In genomic region chr17:10646393-10646990, GRCh38 we compare ENCODE assay signal across 8 cellular contexts. TPM values are rescaled to one million over a fixed set of nuclear protein-coding genes. Genes with fewer than 3 reads are reported as not detected.
DNase-seq lines count a peak whose midpoint lies in the region; TF ChIP-seq lines count a peak whose summit lies in the region.

No MANE protein-coding gene starts in this region.

- H2AK5ac ChIP-seq in trophoblast cell (ENCODE audit: low read length): no peak overlapping the region

- no peak overlapping the region for H3K9ac ChIP-seq in trophoblast cell (ENCODE audit: low read length)

- no peak overlapping the region for H4K12ac ChIP-seq in trophoblast cell (ENCODE audit: low read depth, low read length)

- H3K27me3 ChIP-seq in trophoblast cell (ENCODE audit: insufficient read depth, low read length): no peaks in the 10 kb centered on the region

- peaks cover 2 to 3% of the 10 kb centered on the region in 2 experiments for H3K36me3 ChIP-seq in trophoblast cell (ENCODE audit: control insufficient read depth in 1 of 2, insufficient read depth in 2 of 2, low read length in 2 of 2)

- WGBS in trophoblast cell (ENCODE audit: extremely low coverage, insufficient coverage, insufficient read length): no CpG with 5 or more reads among the region's 8 CpGs

- H3K18ac ChIP-seq in trophoblast cell (ENCODE audit: low read length): no peak overlapping the region

- no peak overlapping the region for H3K27ac ChIP-seq in trophoblast cell (ENCODE audit: low read depth, low read length)

- H3K27me3 Mint-ChIP-seq in type B pancreatic cell: no peaks in the 10 kb centered on the region

- H3K14ac ChIP-seq in trophoblast cell (ENCODE audit: low read length): no peak overlapping the region

- H3K9me3 Mint-ChIP-seq in type B pancreatic cell: no peaks in the 10 kb centered on the region

- no peak overlapping the region for H3K4me3 Mint-ChIP-seq in type B pancreatic cell

- H3K23ac ChIP-seq in trophoblast cell (ENCODE audit: low read length): no peak overlapping the region

- H3K4me2 ChIP-seq in trophoblast cell (ENCODE audit: low read length): no peak overlapping the region

- no peaks in the 10 kb centered on the region for H3K4me1 Mint-ChIP-seq in type B pancreatic cell (ENCODE audit: unreplicated experiment)

- no peaks in the 10 kb centered on the region for H3K9me3 ChIP-seq in trophoblast cell (ENCODE audit: insufficient read depth, low read depth, low read length)

- H3K27ac Mint-ChIP-seq in type B pancreatic cell: no peak overlapping the region

- no peak overlapping the region for H4K91ac ChIP-seq in trophoblast cell (ENCODE audit: low read depth, low read length)

- no peak overlapping the region for H3K4me3 ChIP-seq in Jurkat, Clone E6-1 (ENCODE audit: low read length)
- H3K4me3 ChIP-seq in trophoblast cell (ENCODE audit: low read depth, low read length): no peak overlapping the region

- no peak overlapping the region for H2AFZ ChIP-seq in trophoblast cell (ENCODE audit: insufficient read depth, low read length, poor library complexity)

- H2BK5ac ChIP-seq in trophoblast cell (ENCODE audit: low read depth, low read length, poor library complexity): no peak overlapping the region

- H3K79me2 ChIP-seq in trophoblast cell (ENCODE audit: control insufficient read depth, insufficient read depth, low read length, poor library complexity): no peaks in the 10 kb centered on the region

- no peaks in the 10 kb centered on the region for H3K36me3 Mint-ChIP-seq in type B pancreatic cell

- H2BK120ac ChIP-seq in trophoblast cell (ENCODE audit: insufficient read depth, low read length, poor library complexity): no peak overlapping the region

- no peak overlapping the region for H4K8ac ChIP-seq in trophoblast cell (ENCODE audit: low read depth, low read length)

- H3K4me1 ChIP-seq in trophoblast cell (ENCODE audit: control insufficient read depth in 1 of 2, insufficient read depth in 2 of 2, low read length in 2 of 2): no peaks in the 10 kb centered on the region

- H3K4ac ChIP-seq in trophoblast cell (ENCODE audit: low read depth, low read length): no peak overlapping the region

- peak; percentile 86 for TF ChIP-seq CTCF in type B pancreatic cell (conservative IDR thresholded peaks at IDR 0.05)

- no peak overlapping the region for H2BK12ac ChIP-seq in trophoblast cell (ENCODE audit: low read length)

- no peaks in the 10 kb centered on the region for H3K79me1 ChIP-seq in trophoblast cell (ENCODE audit: low read length)

- peak; percentile 6 for DNase-seq in DMS79 treated with DMSO at 0.1 percent for 48 hours (lab: John Stamatoyannopoulos, UW)
- no peak for DNase-seq in DMS79 (lab: John Stamatoyannopoulos, UW)
- DNase-seq in Jurkat, Clone E6-1 (ENCODE audit: low read depth, low spot score): peak; percentile 39
- peak; percentile 24 for DNase-seq in SHP77 treated with DMSO at 0.1 percent for 48 hours (lab: John Stamatoyannopoulos, UW)
- peak; percentile 63 for DNase-seq in activated gamma-delta T cell treated with anti-CD3 and anti-CD28 coated beads, Interleukin-2, amount 50 U/mL, for 16 hours (ENCODE audit: low read depth)
- peak; percentile 40 for DNase-seq in germinal center (ENCODE audit: low spot score)
- peak; percentile 47 to 76 for DNase-seq in trophoblast cell
- no peak for DNase-seq in type B pancreatic cell (ENCODE audit: extremely low spot score, unreplicated experiment)

RNA-seq across cellular contexts. Expression of gene MYH3, which starts 10.6 kb away (rescaled TPM):
- 2.2 TPM for polyA plus RNA-seq in Jurkat, Clone E6-1 (2012; ENCODE audit: insufficient read depth, insufficient read length)
- polyA plus RNA-seq in trophoblast cell (2013): 0.94 and 1.1 TPM in 2 replicates
- total RNA-seq in type B pancreatic cell (ENCODE audit: low replicate concordance): 2.4 and 11.2 TPM in 2 replicates

RNA-seq across cellular contexts. Expression of gene SCO1, which starts 50.8 kb away (rescaled TPM):
- 40.2 TPM for polyA plus RNA-seq in Jurkat, Clone E6-1 (2012; ENCODE audit: insufficient read depth, insufficient read length)
- 15.2 and 15.4 TPM in 2 replicates for polyA plus RNA-seq in trophoblast cell (2013)
- 34.4 and 35.1 TPM in 2 replicates for total RNA-seq in type B pancreatic cell (ENCODE audit: low replicate concordance)

RNA-seq across cellular contexts. Expression of gene ADPRM, which starts 50.9 kb away (rescaled TPM):
- polyA plus RNA-seq in Jurkat, Clone E6-1 (2012; ENCODE audit: insufficient read depth, insufficient read length): 16.3 TPM
- polyA plus RNA-seq in trophoblast cell (2013): 5.0 and 5.6 TPM in 2 replicates
- 7.8 and 9.7 TPM in 2 replicates for total RNA-seq in type B pancreatic cell (ENCODE audit: low replicate concordance)

Comparison
In these comparisons a context has a peak if more than half of its experiments do, and no peak if none do; other contexts are left out.
1. DNase-seq: peak in DMS79 treated with DMSO at 0.1 percent for 48 hours (single experiment), Jurkat, Clone E6-1 (single experiment), SHP77 treated with DMSO at 0.1 percent for 48 hours (single experiment), activated gamma-delta T cell treated with anti-CD3 and anti-CD28 coated beads, Interleukin-2, amount 50 U/mL, for 16 hours (single experiment), germinal center (single experiment) and trophoblast cell (2 of 2); none in DMS79 (single experiment) and type B pancreatic cell (single experiment).